Comparison of ENCODE assay signal across 8 cellular contexts in the genomic region with DNA sequence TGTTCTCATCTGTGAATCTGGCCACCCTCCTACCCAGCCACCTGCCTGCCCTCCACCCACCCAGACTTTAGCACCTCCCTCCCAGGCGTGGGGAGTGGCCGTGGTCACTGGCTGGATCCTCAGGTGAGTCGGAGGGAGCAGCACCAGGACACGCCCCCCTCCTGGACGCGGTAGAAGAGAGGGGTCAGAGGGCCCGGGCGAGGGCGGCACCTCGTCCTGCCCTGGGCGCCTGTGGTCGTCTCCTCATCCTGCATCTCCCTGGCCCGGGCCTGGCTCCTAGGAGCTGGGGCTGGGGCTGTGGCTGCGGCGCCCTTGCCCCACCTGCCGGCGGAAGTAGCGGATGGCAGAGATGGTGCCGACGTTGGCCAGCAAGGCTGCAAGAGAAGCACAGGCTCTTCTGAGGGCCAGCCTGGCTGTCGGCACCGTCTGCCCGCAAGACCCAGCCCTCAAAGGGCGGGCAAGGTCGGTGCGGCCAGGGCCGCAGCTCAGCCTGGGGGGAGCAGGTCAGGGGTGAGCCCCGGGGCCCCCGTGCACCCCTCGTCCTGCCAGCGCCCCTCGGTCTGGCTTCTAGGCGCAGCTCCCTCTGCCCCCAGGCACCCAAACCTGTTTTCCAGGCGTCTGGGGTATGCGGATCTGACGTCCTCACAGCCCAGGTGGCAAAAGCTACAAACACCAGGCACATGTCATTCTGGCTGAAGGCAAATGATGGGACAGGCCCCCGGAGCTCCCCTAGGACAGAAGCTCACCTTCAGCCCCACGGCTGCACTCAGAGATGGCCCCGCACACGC. TPM values are rescaled to one million over a fixed set of nuclear protein-coding genes. Genes with fewer than 3 reads are reported as not detected.
DNase-seq lines count a peak whose midpoint lies in the region; ATAC-seq, FAIRE-seq and TF ChIP-seq lines count a peak whose summit lies in the region.

No MANE protein-coding gene starts in this region.

- H4K5ac ChIP-seq in H1 (ENCODE audit: insufficient read length, low read depth, low read length), result no peak overlapping the region

- H3K79me1 ChIP-seq in H1 (ENCODE audit: low read depth, low read length), result no peaks in the 10 kb centered on the region

- no peaks in the 10 kb centered on the region for H3K9me3 ChIP-seq in CD8-positive, alpha-beta T cell (ENCODE audit: low read length)
- H3K9me3 ChIP-seq in H1 (ENCODE audit: insufficient read depth in 2 of 2, low read depth in 1 of 2, low read length in 1 of 2) (no peaks in the 10 kb centered on the region), tibial nerve (no peaks in the 10 kb centered on the region)

- H3K14ac ChIP-seq in H1 (ENCODE audit: insufficient read length), result no peak overlapping the region

- TF ChIP-seq POLR2A in H1 (IDR thresholded peaks at IDR 0.05; ENCODE audit: control extremely low read depth in 1 of 2, low read depth in 2 of 2, low read length in 2 of 2) (no peak), tibial nerve (IDR thresholded peaks at IDR 0.05) (no peak)

- POLR2A ChIA-PET in CD8-positive, alpha-beta T cell (lab: Charles Lee), result interaction anchor here (0.6 to 0.8 kb wide), 2 partner anchors 9 to 83 kb away, joined by 3 to 5 read pairs; a partner anchor contains a TSS
- POLR2A ChIA-PET in activated CD4-positive, alpha-beta T cell treated with anti-CD3 and anti-CD28 coated beads for 36 hours (lab: Charles Lee), result no interaction called here
- POLR2A ChIA-PET in H1 (lab: Charles Lee; ENCODE audit: partially characterized antibody), result interaction anchor here (0.6 to 1.4 kb wide), 7 partner anchors 8 to 217 kb away, joined by 3 to 6 read pairs (median 3); a partner anchor contains a TSS
- POLR2A ChIA-PET in naive thymus-derived CD8-positive, alpha-beta T cell (lab: Charles Lee), result interaction anchor here (0.5 to 0.9 kb wide), 2 partner anchors 37 to 70 kb away, joined by 3 to 4 read pairs; no protein-coding TSS in a partner anchor

- FAIRE-seq in H1 (lab: Jason Lieb, UNC), result no peak

- H2AFZ ChIP-seq in H1 (ENCODE audit: low read length), result no peak overlapping the region

- no peak overlapping the region for H2BK20ac ChIP-seq in H1 (ENCODE audit: low read length)

- TF ChIP-seq EP300 in H1 (IDR thresholded peaks at IDR 0.05; ENCODE audit: borderline replicate concordance in 1 of 2, low read depth in 2 of 2, low read length in 2 of 2) (no peak), tibial nerve (IDR thresholded peaks at IDR 0.05) (no peak)

- no peak overlapping the region for H3K9ac ChIP-seq in H1 (replicated peaks in 1 of 4; ENCODE audit: extremely low read depth in 1 of 4, low read depth in 3 of 4, low read length in 3 of 4)

- H3K27ac ChIP-seq in CD8-positive, alpha-beta T cell (ENCODE audit: low read depth, low read length), result no peak overlapping the region
- no peak overlapping the region for H3K27ac ChIP-seq in H1 (ENCODE audit: low read depth, low read length)
- H3K27ac ChIP-seq in tibial nerve, result no peak overlapping the region

- H3K27ac Mint-ChIP-seq in CD8-positive, alpha-beta T cell, result no peak overlapping the region
- H3K27ac Mint-ChIP-seq in activated CD4-positive, alpha-beta T cell treated with anti-CD3 and anti-CD28 coated beads for 36 hours, result no peak overlapping the region
- no peak overlapping the region for H3K27ac Mint-ChIP-seq in naive thymus-derived CD8-positive, alpha-beta T cell

- H3K56ac ChIP-seq in H1 (replicated peaks; ENCODE audit: insufficient read length, low read depth, low read length), result no peak overlapping the region

- no peaks in the 10 kb centered on the region for H3K36me3 Mint-ChIP-seq in CD8-positive, alpha-beta T cell
- H3K36me3 Mint-ChIP-seq in activated CD4-positive, alpha-beta T cell treated with anti-CD3 and anti-CD28 coated beads for 36 hours (ENCODE audit: low read depth), result no peaks in the 10 kb centered on the region
- H3K36me3 Mint-ChIP-seq in naive thymus-derived CD8-positive, alpha-beta T cell, result no peaks in the 10 kb centered on the region

- no peak overlapping the region for H2AK5ac ChIP-seq in H1 (ENCODE audit: low read depth, low read length)

- no peak overlapping the region for H3K18ac ChIP-seq in H1 (ENCODE audit: extremely low read depth, low read length)

- H3K27me3 Mint-ChIP-seq in CD8-positive, alpha-beta T cell (ENCODE audit: low read depth), result peaks cover 19% of the 10 kb centered on the region
- H3K27me3 Mint-ChIP-seq in activated CD4-positive, alpha-beta T cell treated with anti-CD3 and anti-CD28 coated beads for 36 hours, result peaks cover 8% of the 10 kb centered on the region
- peaks cover 3 to 34% (median 17%) of the 10 kb centered on the region in 5 donors for H3K27me3 Mint-ChIP-seq in naive thymus-derived CD8-positive, alpha-beta T cell

- H3K27me3 ChIP-seq in CD8-positive, alpha-beta T cell (ENCODE audit: insufficient read depth, low read length), result peaks cover 8% of the 10 kb centered on the region
- H3K27me3 ChIP-seq in H1 (replicated peaks in 1 of 4; ENCODE audit: control insufficient read depth in 3 of 4, extremely low read depth in 1 of 4, insufficient read depth in 3 of 4, low read length in 3 of 4) (peaks cover 0 to 14% (median 1%) of the 10 kb centered on the region in 4 experiments; a peak in 3 of 7 replicates), tibial nerve (peaks cover 0 to 54% of the 10 kb centered on the region in 2 donors)

- peaks cover 0 to 9% of the 10 kb centered on the region in 2 experiments for H4K20me1 ChIP-seq in H1 (replicated peaks in 1 of 2; ENCODE audit: control insufficient read depth in 1 of 2, insufficient read depth in 2 of 2, low read length in 2 of 2)

- H3K36me3 ChIP-seq in CD8-positive, alpha-beta T cell (ENCODE audit: insufficient read depth, low read length), result no peaks in the 10 kb centered on the region
- no peaks in the 10 kb centered on the region for H3K36me3 ChIP-seq in H1 (ENCODE audit: control insufficient read depth in 2 of 4, insufficient read depth in 4 of 4, low read length in 3 of 4)
- no peaks in the 10 kb centered on the region for H3K36me3 ChIP-seq in tibial nerve

- H2BK5ac ChIP-seq in H1 (ENCODE audit: low read depth, low read length), result no peak overlapping the region

- no peak overlapping the region for H2BK120ac ChIP-seq in H1 (replicated peaks; ENCODE audit: low read depth, low read length)

- peak overlapping the region; percentile 37 for H3K4me3 Mint-ChIP-seq in CD8-positive, alpha-beta T cell
- H3K4me3 Mint-ChIP-seq in activated CD4-positive, alpha-beta T cell treated with anti-CD3 and anti-CD28 coated beads for 36 hours, result no peak overlapping the region
- peak overlapping the region in 6 of 10 donors; percentile 6 to 48 (median 36) for H3K4me3 Mint-ChIP-seq in naive thymus-derived CD8-positive, alpha-beta T cell

- no peak overlapping the region for H2BK12ac ChIP-seq in H1 (ENCODE audit: low read depth, low read length)

- peak; percentile 59 for TF ChIP-seq CTCF in CD8-positive, alpha-beta T cell (IDR thresholded peaks at IDR 0.05)
- TF ChIP-seq CTCF in H1 (IDR thresholded peaks at IDR 0.05; ENCODE audit: control extremely low read depth in 1 of 3, insufficient read depth in 1 of 3, low read depth in 1 of 3, low read length in 3 of 3) (peak in 2 of 3 experiments; percentile 59 to 60; a peak in 3 of 4 replicates), tibial nerve (IDR thresholded peaks at IDR 0.05) (peak; percentile 37 to 61 (median 53))

- H3K9me3 Mint-ChIP-seq in CD8-positive, alpha-beta T cell, result no peaks in the 10 kb centered on the region
- no peaks in the 10 kb centered on the region for H3K9me3 Mint-ChIP-seq in activated CD4-positive, alpha-beta T cell treated with anti-CD3 and anti-CD28 coated beads for 36 hours (ENCODE audit: low read depth)
- H3K9me3 Mint-ChIP-seq in naive thymus-derived CD8-positive, alpha-beta T cell, result no peaks in the 10 kb centered on the region

- H2BK15ac ChIP-seq in H1 (ENCODE audit: low read length), result no peak overlapping the region; the same call in 1 of the 2 replicates

- peaks cover 9% of the 10 kb centered on the region for H3K4me1 ChIP-seq in CD8-positive, alpha-beta T cell (ENCODE audit: insufficient read depth, low read length)
- H3K4me1 ChIP-seq in H1 (replicated peaks in 1 of 4; ENCODE audit: control insufficient read depth in 3 of 4, insufficient read depth in 4 of 4, low read length in 3 of 4), result peaks cover 0 to 10% (median 1%) of the 10 kb centered on the region in 4 experiments; a peak in 4 of 7 replicates
- H3K4me1 ChIP-seq in tibial nerve, result peaks cover 0 to 8% (median 0%) of the 10 kb centered on the region in 4 donors

- ATAC-seq in CD8-positive, alpha-beta T cell, result peak; percentile 88
- ATAC-seq in GM19452 (IDR thresholded peaks at IDR 0.05; ENCODE audit: unreplicated experiment) (peak; percentile 64), HG02970 (IDR thresholded peaks at IDR 0.05; ENCODE audit: low FRiP score, unreplicated experiment) (no peak)
- ATAC-seq in activated CD4-positive, alpha-beta T cell treated with anti-CD3 and anti-CD28 coated beads for 36 hours, result peak; percentile 97
- ATAC-seq in naive thymus-derived CD8-positive, alpha-beta T cell, result peak; percentile 91 to 98

- peak overlapping the region; percentile 11 to 84; a peak in 3 of 4 replicates for H3K4me2 ChIP-seq in H1 (ENCODE audit: insufficient read depth in 1 of 2, low read depth in 2 of 2, low read length in 2 of 2)

- H3K23me2 ChIP-seq in H1 (ENCODE audit: low read depth, low read length), result peaks cover 2% of the 10 kb centered on the region; the same call in 1 of the 2 replicates

- intact Hi-C loops in CD8-positive, alpha-beta T cell (cut with DNase I, micrococcal nuclease), result loop anchor here (1.0 kb wide), 2 partner anchors 72 to 107 kb away; no protein-coding TSS in a partner anchor
- intact Hi-C loops in activated CD4-positive, alpha-beta T cell treated with anti-CD3 and anti-CD28 coated beads for 36 hours (cut with DNase I, micrococcal nuclease), result loop anchor here (1.0 kb wide), 3 partner anchors 72 to 107 kb away; no protein-coding TSS in a partner anchor

- H3K4me1 Mint-ChIP-seq in CD8-positive, alpha-beta T cell (ENCODE audit: low read depth), result peaks cover 9% of the 10 kb centered on the region
- H3K4me1 Mint-ChIP-seq in activated CD4-positive, alpha-beta T cell treated with anti-CD3 and anti-CD28 coated beads for 36 hours, result peaks cover 6% of the 10 kb centered on the region
- H3K4me1 Mint-ChIP-seq in naive thymus-derived CD8-positive, alpha-beta T cell, result peaks cover 6 to 7% (median 7%) of the 10 kb centered on the region in 4 donors

- no peak overlapping the region for H3K23ac ChIP-seq in H1 (ENCODE audit: insufficient read length)

- H3K4me3 ChIP-seq in CD8-positive, alpha-beta T cell (ENCODE audit: low read depth, low read length), result no peak overlapping the region
- peak overlapping the region in 2 of 4 experiments; percentile 33 to 52; a peak in 4 of 8 replicates for H3K4me3 ChIP-seq in H1 (ENCODE audit: extremely low read depth in 1 of 4, insufficient read depth in 2 of 4, low read depth in 3 of 4, low read length in 4 of 4)
- H3K4me3 ChIP-seq in tibial nerve, result peak overlapping the region in 1 of 4 donors; percentile 19

- CTCF ChIA-PET in CD8-positive, alpha-beta T cell (lab: Charles Lee), result interaction anchor here (0.7 to 2.5 kb wide), 12 partner anchors 8 to 631 kb away, joined by 3 to 15 read pairs (median 4); a partner anchor contains a TSS
- CTCF ChIA-PET in activated CD4-positive, alpha-beta T cell treated with anti-CD3 and anti-CD28 coated beads for 36 hours (lab: Charles Lee), result interaction anchor here (1.1 to 1.9 kb wide), 8 partner anchors 8 to 118 kb away, joined by 3 to 10 read pairs (median 5); no protein-coding TSS in a partner anchor
- CTCF ChIA-PET in H1 (lab: Charles Lee; ENCODE audit: partially characterized antibody), result interaction anchor here (0.6 to 7.0 kb wide), 16 partner anchors 7 to 327 kb away, joined by 3 to 53 read pairs (median 4); a partner anchor contains a TSS

- WGBS in H1 (ENCODE audit: extremely low coverage in 1 of 2, insufficient coverage in 1 of 2, insufficient read length in 1 of 2, insufficient replicate concordance in 2 of 2, low coverage in 1 of 2, low lambda C conversion rate in 2 of 2, missing lambda C conversion rate in 1 of 2), 2 experiments, result 12% methylated on average over 25 of the region's 40 CpGs; no CpG with 5 or more reads in 1 of the 2 experiments
- WGBS in tibial nerve, 2 donors, result 0 to 12% methylated on average over 4 to 32 of the region's 40 CpGs

- TF ChIP-seq RAD21 in H1 (IDR thresholded peaks at IDR 0.05 in 1 of 2, conservative IDR thresholded peaks at IDR 0.05 in 1 of 2; ENCODE audit: low read depth in 2 of 2, low read length in 2 of 2), result peak; percentile 60 to 72

- peak overlapping the region; percentile 74 for H4K91ac ChIP-seq in H1 (replicated peaks; ENCODE audit: insufficient read length, low read length)

- peak overlapping the region; percentile 68; the same call in 1 of the 2 replicates for H4K8ac ChIP-seq in H1 (ENCODE audit: extremely low read depth, insufficient read depth, low read length)

- no peak overlapping the region for H3K4ac ChIP-seq in H1 (replicated peaks; ENCODE audit: insufficient read length, low read depth, low read length)

- no peaks in the 10 kb centered on the region for H3K79me2 ChIP-seq in H1 (ENCODE audit: control insufficient read depth in 1 of 2, insufficient read depth in 2 of 2, low read length in 2 of 2)

- DNase-seq in CD8-positive, alpha-beta T cell, result peak in 6 of 7 experiments; percentile 56 to 82 (median 68)
- DNase-seq in NCI-H2227 treated with DMSO at 0.1 percent for 48 hours (lab: John Stamatoyannopoulos, UW) (peak; percentile 67), H1 (ENCODE audit: low read depth in 1 of 2, low spot score in 2 of 2) (peak in 1 of 2 experiments; percentile 85), tibial nerve (ENCODE audit: low spot score in 2 of 2) (no peak)
- peak; percentile 88 for DNase-seq in activated CD4-positive, alpha-beta T cell treated with anti-CD3 and anti-CD28 coated beads for 36 hours
- DNase-seq in naive thymus-derived CD8-positive, alpha-beta T cell, result peak in 9 of 10 donors; percentile 39 to 70 (median 57)

RNA-seq across cellular contexts. Expression of a gene that starts 5.8 kb away (rescaled TPM):
- under 1 TPM in 1 of 2 experiments, not detected in 1; 0.08 TPM for total RNA-seq in CD8-positive, alpha-beta T cell
- total RNA-seq in activated CD4-positive, alpha-beta T cell treated with anti-CD3 and anti-CD28 coated beads for 36 hours, result not detected
- total RNA-seq in H1 (2021; fragmentation: NEBNext Ultra II Directional; extraction: Animal tissue kit (Norgen Biotek cat#: 25700)), result not detected in 2 replicates
- not detected in 2 replicates for polyA plus RNA-seq in H1 (2011; rRNA removed)
- not detected for polyA plus RNA-seq in H1 (2011; cell fraction: cytosol; rRNA removed)
- polyA plus RNA-seq in H1 (2011; cell fraction: nucleus; rRNA removed), result not detected
- polyA plus RNA-seq in H1 (2012, experiment 1 of 2), result 0.30 to 0.90 TPM (median 0.58 TPM) in 4 replicates
- polyA plus RNA-seq in H1 (2012, experiment 2 of 2), result 0.20 TPM
- not detected for polyA plus RNA-seq in H1 (2013, experiment 1 of 2)
- not detected for polyA plus RNA-seq in H1 (2013, experiment 2 of 2)
- not detected in 2 replicates for polyA minus RNA-seq in H1 (2011; rRNA and poly(A)+ RNA removed)
- polyA minus RNA-seq in H1 (2011; cell fraction: cytosol; rRNA and poly(A)+ RNA removed), result not detected
- polyA minus RNA-seq in H1 (2011; cell fraction: nucleus; rRNA and poly(A)+ RNA removed), result not detected
- total RNA-seq in naive thymus-derived CD8-positive, alpha-beta T cell, result not detected
- not detected for polyA plus RNA-seq in naive thymus-derived CD8-positive, alpha-beta T cell
- under 1 TPM in 2 of 4 donors, not detected in 2; 0.22 to 0.78 TPM for total RNA-seq in tibial nerve

RNA-seq across cellular contexts. Expression of a gene that starts 9.8 kb away (rescaled TPM):
- total RNA-seq in CD8-positive, alpha-beta T cell, result under 1 TPM; 0.56 to 0.60 TPM
- 1 to 10 TPM; 1.1 to 1.4 TPM for total RNA-seq in activated CD4-positive, alpha-beta T cell treated with anti-CD3 and anti-CD28 coated beads for 36 hours
- total RNA-seq in H1 (2021; fragmentation: NEBNext Ultra II Directional; extraction: Animal tissue kit (Norgen Biotek cat#: 25700)), result 1.5 TPM in 2 replicates
- 0.39 and 1.2 TPM in 2 replicates for polyA plus RNA-seq in H1 (2011; rRNA removed)
- 0.65 TPM for polyA plus RNA-seq in H1 (2011; cell fraction: cytosol; rRNA removed)
- 4.0 TPM for polyA plus RNA-seq in H1 (2011; cell fraction: nucleus; rRNA removed)
- polyA plus RNA-seq in H1 (2012, experiment 1 of 2), result 0.94 to 1.3 TPM (median 1.00 TPM) in 4 replicates
- 0.51 TPM for polyA plus RNA-seq in H1 (2012, experiment 2 of 2)
- 1.1 TPM for polyA plus RNA-seq in H1 (2013, experiment 1 of 2)
- 1.3 TPM for polyA plus RNA-seq in H1 (2013, experiment 2 of 2)
- 0.06 and 0.10 TPM in 2 replicates for polyA minus RNA-seq in H1 (2011; rRNA and poly(A)+ RNA removed)
- polyA minus RNA-seq in H1 (2011; cell fraction: cytosol; rRNA and poly(A)+ RNA removed), result 0.88 TPM
- polyA minus RNA-seq in H1 (2011; cell fraction: nucleus; rRNA and poly(A)+ RNA removed), result 1.3 TPM
- under 1 TPM; 0.60 to 0.93 TPM for total RNA-seq in naive thymus-derived CD8-positive, alpha-beta T cell
- under 1 TPM in 1 of 3 donors, not detected in 2; 0.19 TPM for polyA plus RNA-seq in naive thymus-derived CD8-positive, alpha-beta T cell
- total RNA-seq in tibial nerve, result 1 to 10 TPM in 1 of 4 donors, under 1 TPM in 1, not detected in 2; 0.21 to 2.4 TPM

RNA-seq across cellular contexts. Expression of a gene that starts 15.7 kb away (rescaled TPM):
- 10 to 100 TPM; 15.2 to 16.1 TPM for total RNA-seq in CD8-positive, alpha-beta T cell
- total RNA-seq in activated CD4-positive, alpha-beta T cell treated with anti-CD3 and anti-CD28 coated beads for 36 hours, result 10 to 100 TPM; 16.8 to 21.7 TPM
- 30.1 and 32.6 TPM in 2 replicates for total RNA-seq in H1 (2021; fragmentation: NEBNext Ultra II Directional; extraction: Animal tissue kit (Norgen Biotek cat#: 25700))
- polyA plus RNA-seq in H1 (2011; rRNA removed), result 36.1 and 62.3 TPM in 2 replicates
- polyA plus RNA-seq in H1 (2011; cell fraction: cytosol; rRNA removed), result 40.0 TPM
- 508 TPM for polyA plus RNA-seq in H1 (2011; cell fraction: nucleus; rRNA removed)
- 23.1 to 39.3 TPM (median 34.1 TPM) in 4 replicates for polyA plus RNA-seq in H1 (2012, experiment 1 of 2)
- polyA plus RNA-seq in H1 (2012, experiment 2 of 2), result 21.6 TPM
- 30.7 TPM for polyA plus RNA-seq in H1 (2013, experiment 1 of 2)
- polyA plus RNA-seq in H1 (2013, experiment 2 of 2), result 26.7 TPM
- 5.8 and 7.8 TPM in 2 replicates for polyA minus RNA-seq in H1 (2011; rRNA and poly(A)+ RNA removed)
- 14.6 TPM for polyA minus RNA-seq in H1 (2011; cell fraction: cytosol; rRNA and poly(A)+ RNA removed)
- polyA minus RNA-seq in H1 (2011; cell fraction: nucleus; rRNA and poly(A)+ RNA removed), result 47.3 TPM
- total RNA-seq in naive thymus-derived CD8-positive, alpha-beta T cell, result 10 to 100 TPM; 36.4 to 37.4 TPM
- polyA plus RNA-seq in naive thymus-derived CD8-positive, alpha-beta T cell, result 1 to 10 TPM in 2 of 3 donors, under 1 TPM in 1; 0.94 to 2.0 (median 1.1) TPM
- total RNA-seq in tibial nerve, result 10 to 100 TPM in 3 of 4 donors, 1 to 10 TPM in 1; 4.2 to 19.2 (median 11.9) TPM

RNA-seq across cellular contexts. Expression of a gene that starts 17.0 kb away (rescaled TPM):
- 10 to 100 TPM; 54.0 to 54.7 TPM for total RNA-seq in CD8-positive, alpha-beta T cell
- total RNA-seq in activated CD4-positive, alpha-beta T cell treated with anti-CD3 and anti-CD28 coated beads for 36 hours, result 100 to 1,000 TPM; 112 to 134 TPM
- total RNA-seq in H1 (2021; fragmentation: NEBNext Ultra II Directional; extraction: Animal tissue kit (Norgen Biotek cat#: 25700)), result 130 TPM in 2 replicates
- 74.7 and 115 TPM in 2 replicates for polyA plus RNA-seq in H1 (2011; rRNA removed)
- polyA plus RNA-seq in H1 (2011; cell fraction: cytosol; rRNA removed), result 102 TPM
- polyA plus RNA-seq in H1 (2011; cell fraction: nucleus; rRNA removed), result 134 TPM
- 82.3 to 121 TPM (median 117 TPM) in 4 replicates for polyA plus RNA-seq in H1 (2012, experiment 1 of 2)
- 111 TPM for polyA plus RNA-seq in H1 (2012, experiment 2 of 2)
- 70.9 TPM for polyA plus RNA-seq in H1 (2013, experiment 1 of 2)
- 66.0 TPM for polyA plus RNA-seq in H1 (2013, experiment 2 of 2)
- polyA minus RNA-seq in H1 (2011; rRNA and poly(A)+ RNA removed), result 83.7 and 85.6 TPM in 2 replicates
- polyA minus RNA-seq in H1 (2011; cell fraction: cytosol; rRNA and poly(A)+ RNA removed), result 73.3 TPM
- 46.5 TPM for polyA minus RNA-seq in H1 (2011; cell fraction: nucleus; rRNA and poly(A)+ RNA removed)
- total RNA-seq in naive thymus-derived CD8-positive, alpha-beta T cell, result 10 to 100 TPM; 72.3 to 78.3 TPM
- polyA plus RNA-seq in naive thymus-derived CD8-positive, alpha-beta T cell, result 10 to 100 TPM; 49.5 to 68.2 (median 60.5) TPM
- total RNA-seq in tibial nerve, result 10 to 100 TPM; 28.2 to 54.0 (median 46.4) TPM

RNA-seq across cellular contexts. Expression of a gene that starts 23.8 kb away (rescaled TPM):
- 10 to 100 TPM; 26.0 to 30.9 TPM for total RNA-seq in CD8-positive, alpha-beta T cell
- 1 to 10 TPM; 3.5 to 4.2 TPM for total RNA-seq in activated CD4-positive, alpha-beta T cell treated with anti-CD3 and anti-CD28 coated beads for 36 hours
- 1.2 and 2.8 TPM in 2 replicates for total RNA-seq in H1 (2021; fragmentation: NEBNext Ultra II Directional; extraction: Animal tissue kit (Norgen Biotek cat#: 25700))
- 3.5 and 12.8 TPM in 2 replicates for polyA plus RNA-seq in H1 (2011; rRNA removed)
- polyA plus RNA-seq in H1 (2011; cell fraction: cytosol; rRNA removed), result 8.3 TPM
- 14.5 TPM for polyA plus RNA-seq in H1 (2011; cell fraction: nucleus; rRNA removed)
- 1.1 to 1.7 TPM (median 1.3 TPM) in 3 of 4 replicates, not detected in the other for polyA plus RNA-seq in H1 (2012, experiment 1 of 2)
- 0.43 TPM for polyA plus RNA-seq in H1 (2012, experiment 2 of 2)
- 3.8 TPM for polyA plus RNA-seq in H1 (2013, experiment 1 of 2)
- 3.2 TPM for polyA plus RNA-seq in H1 (2013, experiment 2 of 2)
- polyA minus RNA-seq in H1 (2011; rRNA and poly(A)+ RNA removed), result not detected in 2 replicates
- 4.5 TPM for polyA minus RNA-seq in H1 (2011; cell fraction: cytosol; rRNA and poly(A)+ RNA removed)
- polyA minus RNA-seq in H1 (2011; cell fraction: nucleus; rRNA and poly(A)+ RNA removed), result 3.4 TPM
- total RNA-seq in naive thymus-derived CD8-positive, alpha-beta T cell, result not detected
- under 1 TPM in 1 of 3 donors, not detected in 2; 0.85 TPM for polyA plus RNA-seq in naive thymus-derived CD8-positive, alpha-beta T cell
- total RNA-seq in tibial nerve, result 10 to 100 TPM; 26.9 to 70.8 (median 58.7) TPM

Comparison
In these comparisons a context has a peak if more than half of its experiments do, and no peak if none do; other contexts are left out.
1. DNase-seq: peak in CD8-positive, alpha-beta T cell (6 of 7), NCI-H2227 treated with DMSO at 0.1 percent for 48 hours (single experiment), activated CD4-positive, alpha-beta T cell treated with anti-CD3 and anti-CD28 coated beads for 36 hours (single experiment) and naive thymus-derived CD8-positive, alpha-beta T cell (9 of 10); none in tibial nerve (0 of 2).
2. Peak in every context shown above with its lines, with median percentiles within 50 percentile points of each other: CTCF ChIP-seq.